Comparison of ENCODE assay signal across 8 cellular contexts in the genomic region with DNA sequence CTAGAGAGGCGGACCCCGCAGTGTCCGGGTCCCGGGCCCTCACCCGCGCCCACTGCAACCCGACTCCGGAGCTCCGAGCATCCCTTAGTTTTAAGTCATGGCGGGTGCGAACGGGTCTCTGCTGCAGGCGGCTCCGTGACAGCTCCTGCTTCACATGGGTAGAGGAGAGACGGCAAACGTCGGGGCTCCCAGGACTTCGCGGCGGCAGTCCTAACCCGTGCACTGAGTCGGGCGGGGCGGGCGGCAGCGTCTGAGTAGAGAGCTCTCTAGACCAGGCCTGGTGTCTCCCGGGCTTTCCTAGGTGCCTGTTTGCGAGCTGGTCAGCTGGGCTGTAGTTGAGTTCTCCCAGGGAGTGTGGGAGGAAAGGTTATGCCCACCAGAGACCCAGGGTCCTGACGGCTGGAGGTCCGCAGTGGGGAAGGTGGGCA. TPM values are rescaled to one million over a fixed set of nuclear protein-coding genes. Genes with fewer than 3 reads are reported as not detected.
DNase-seq lines count a peak whose midpoint lies in the region; ATAC-seq, FAIRE-seq and TF ChIP-seq lines count a peak whose summit lies in the region.

No MANE protein-coding gene starts in this region.

- CTCF ChIA-PET in K562 (lab: Yijun Ruan, JAX; ENCODE audit: low intra/inter-chr PET ratio): interaction anchor here (1.4 kb wide), 1 partner anchor 25 kb away, joined by 5 read pairs; no protein-coding TSS in a partner anchor

- ATAC-seq in HG03135 (IDR thresholded peaks at IDR 0.05; ENCODE audit: unreplicated experiment): peak; percentile 8
- peak; percentile 29 for ATAC-seq in K562
- ATAC-seq in memory B cell (ENCODE audit: low read depth): peak; percentile 26
- ATAC-seq in HG03432 (IDR thresholded peaks at IDR 0.05; ENCODE audit: unreplicated experiment): no peak

- peak overlapping the region; percentile 91 for H3K4me2 ChIP-seq in K562 (ENCODE audit: insufficient read depth, low read length)

- WGBS in K562 (ENCODE audit: insufficient coverage, low coverage, missing lambda C conversion rate): 5% methylated on average over 17 of the region's 30 CpGs

- TF ChIP-seq RAD21 in K562 (CRISPR knock-in tag; conservative IDR thresholded peaks at IDR 0.05 in 1 of 2, IDR thresholded peaks at IDR 0.05 in 1 of 2): no peak

- H3K36me3 ChIP-seq in K562 (ENCODE audit: control insufficient read depth, insufficient read depth, low read length): peaks cover 46% of the 10 kb centered on the region; the same call in 1 of the 3 replicates

- FAIRE-seq in K562 (lab: Jason Lieb, UNC): no peak

- no peak for TF ChIP-seq EP300 in K562 (IDR thresholded peaks at IDR 0.05; ENCODE audit: low read length)

- no peaks in the 10 kb centered on the region for H3K27me3 ChIP-seq in K562 (ENCODE audit: control insufficient read depth in 2 of 2, insufficient read depth in 2 of 2, low read length in 2 of 2)

- H3K4me1 ChIP-seq in K562 (replicated peaks in 1 of 2; ENCODE audit: control insufficient read depth in 2 of 2, insufficient read depth in 2 of 2, low read length in 2 of 2): peaks cover 8 to 55% of the 10 kb centered on the region in 2 experiments; a peak in 4 of 5 replicates

- no TSS peak for BruUV-seq in K562 (replicated peaks; lab: Mats Ljungman, UMichigan)

- H3K4me1 Mint-ChIP-seq in memory B cell: peaks cover 13% of the 10 kb centered on the region

- no peaks in the 10 kb centered on the region for H3K9me3 Mint-ChIP-seq in memory B cell

- no peaks in the 10 kb centered on the region for H3K27me3 Mint-ChIP-seq in memory B cell

- H3K9me3 ChIP-seq in K562 (replicated peaks; ENCODE audit: control insufficient read depth, insufficient read depth, low read depth, low read length): no peaks in the 10 kb centered on the region

- POLR2A ChIA-PET in K562 (lab: Yijun Ruan, JAX): interaction anchor here (0.6 to 3.2 kb wide), 8 partner anchors 9 to 467 kb away, joined by 3 to 24 read pairs (median 6); a partner anchor contains a TSS

- DNase-seq in AG10803 (ENCODE audit: low read depth) (no peak), K562 (ENCODE audit: extremely low read depth in 1 of 4, low spot score in 3 of 4) (peak in 1 of 4 experiments; percentile 35), memory B cell (ENCODE audit: low spot score in 2 of 2) (no peak)
- DNase-seq in NK-92 treated with Interleukin-12 subunit alpha and Interleukin-12 subunit beta, amount 100 ng/mL, for 24 hours (lab: John Stamatoyannopoulos, UW): no peak
- no peak for DNase-seq in activated CD8-positive, alpha-beta memory T cell treated with anti-CD3 and anti-CD28 coated beads for 24 hours
- DNase-seq in stimulated activated naive CD4-positive, alpha-beta T cell (lab: John Stamatoyannopoulos, UW): no peak

- no peak for TF ChIP-seq POLR2A in K562 (conservative IDR thresholded peaks at IDR 0.05)

- H3K4me3 Mint-ChIP-seq in memory B cell: peak overlapping the region; percentile 90

- H3K9me1 ChIP-seq in K562 (ENCODE audit: control insufficient read depth, insufficient read depth, low read length): no peaks in the 10 kb centered on the region

- no peak for TF ChIP-seq CTCF in AG10803 (conservative IDR thresholded peaks at IDR 0.05; ENCODE audit: low read length)
- no peak for TF ChIP-seq CTCF in K562 (IDR thresholded peaks at IDR 0.05 in 2 of 3, conservative IDR thresholded peaks at IDR 0.05 in 1 of 3; ENCODE audit: insufficient read depth in 2 of 3, low read depth in 1 of 3, low read length in 3 of 3)

- H3K4me3 ChIP-seq in AG10803 (ENCODE audit: low read length) (peak overlapping the region; percentile 89), K562 (peak overlapping the region; percentile 99)

- H3K36me3 Mint-ChIP-seq in memory B cell: peaks cover 7% of the 10 kb centered on the region

- H3K27ac Mint-ChIP-seq in memory B cell: no peak overlapping the region

- H3K79me2 ChIP-seq in K562 (ENCODE audit: control insufficient read depth, insufficient read depth, low read length): peaks cover 20% of the 10 kb centered on the region

- peak overlapping the region; percentile 43; the same call in 1 of the 3 replicates for H3K27ac ChIP-seq in K562 (ENCODE audit: extremely low read depth, low read depth, low read length)

- peak overlapping the region; percentile 72 to 90 for H3K9ac ChIP-seq in K562 (ENCODE audit: insufficient read depth in 1 of 2, low read depth in 2 of 2, low read length in 2 of 2)

- intact Hi-C loops in K562 (cut with micrococcal nuclease): no loop called here

- in situ Hi-C loops in K562 (cut with MboI): no loop called here

- H2AFZ ChIP-seq in K562 (ENCODE audit: low read depth, low read length): peak overlapping the region; percentile 95

- H4K20me1 ChIP-seq in K562 (replicated peaks; ENCODE audit: control insufficient read depth, insufficient read depth, low read length): no peaks in the 10 kb centered on the region

RNA-seq across cellular contexts. Expression of a gene that starts 0.3 kb away (rescaled TPM):
- total RNA-seq in K562 (2011; cell fraction: chromatin; rRNA removed; ENCODE audit: low replicate concordance): 274 and 710 TPM in 2 replicates
- total RNA-seq in K562 (2011; cell fraction: nucleolus; rRNA removed): 311 and 338 TPM in 2 replicates
- total RNA-seq in K562 (2011; cell fraction: nucleoplasm; rRNA removed): 244 and 254 TPM in 2 replicates
- total RNA-seq in K562 (2014; rRNA removed) (20.3 and 28.1 TPM in 2 replicates), K562 (2014; rRNA removed; fragmentation: Illumina TruSeq; extraction: Trizol) (15.0 and 20.1 TPM in 2 replicates), K562 (2015; rRNA removed; fragmentation: Illumina TruSeq; extraction: Trizol) (16.6 and 19.6 TPM in 2 replicates), K562 (2021) (65.8 and 68.1 TPM in 2 replicates)
- polyA plus RNA-seq in K562 (2011; rRNA removed) (15.5 and 35.5 TPM in 2 replicates), K562 (2014; fragmentation: Illumina TruSeq; extraction: Trizol) (27.8 and 35.8 TPM in 2 replicates), K562 (2014; fragmentation: Nextera tagmentation; extraction: Ambion mirVana) (1 to 10 TPM; 1.3 to 2.3 TPM), K562 (2014; rRNA removed) (32.0 and 35.2 TPM in 2 replicates)
- 21.9 and 33.6 TPM in 2 replicates for polyA plus RNA-seq in K562 (2011; cell fraction: cytosol; rRNA removed)
- 157 and 220 TPM in 2 replicates for polyA plus RNA-seq in K562 (2011; cell fraction: nucleus; rRNA removed)
- 46.9 and 75.1 TPM in 2 replicates for polyA plus RNA-seq in K562 (2012)
- 41.8 and 43.8 TPM in 2 replicates for polyA minus RNA-seq in K562 (2011; rRNA and poly(A)+ RNA removed)
- polyA minus RNA-seq in K562 (2011; cell fraction: cytosol; rRNA and poly(A)+ RNA removed): 49.2 and 80.8 TPM in 2 replicates
- 48.9 and 58.8 TPM in 2 replicates for polyA minus RNA-seq in K562 (2011; cell fraction: nucleus; rRNA and poly(A)+ RNA removed)

RNA-seq across cellular contexts. Expression of a gene that starts 0.5 kb away (rescaled TPM):
- 7.3 and 19.8 TPM in 2 replicates for total RNA-seq in K562 (2011; cell fraction: chromatin; rRNA removed; ENCODE audit: low replicate concordance)
- 25.7 and 29.0 TPM in 2 replicates for total RNA-seq in K562 (2011; cell fraction: nucleolus; rRNA removed)
- 12.0 and 20.0 TPM in 2 replicates for total RNA-seq in K562 (2011; cell fraction: nucleoplasm; rRNA removed)
- total RNA-seq in K562 (2014; rRNA removed) (58.8 and 76.7 TPM in 2 replicates), K562 (2014; rRNA removed; fragmentation: Illumina TruSeq; extraction: Trizol) (3.6 and 6.7 TPM in 2 replicates), K562 (2015; rRNA removed; fragmentation: Illumina TruSeq; extraction: Trizol) (27.9 and 30.6 TPM in 2 replicates), K562 (2021) (43.5 and 54.2 TPM in 2 replicates)
- polyA plus RNA-seq in K562 (2011; rRNA removed) (17.6 and 27.0 TPM in 2 replicates), K562 (2014; fragmentation: Illumina TruSeq; extraction: Trizol) (11.4 and 20.2 TPM in 2 replicates), K562 (2014; fragmentation: Nextera tagmentation; extraction: Ambion mirVana) (1 to 10 TPM; 1.1 to 4.7 TPM), K562 (2014; rRNA removed) (45.0 and 52.8 TPM in 2 replicates)
- 49.2 and 100 TPM in 2 replicates for polyA plus RNA-seq in K562 (2011; cell fraction: cytosol; rRNA removed)
- polyA plus RNA-seq in K562 (2011; cell fraction: nucleus; rRNA removed): 20.3 and 30.8 TPM in 2 replicates
- 27.8 and 29.2 TPM in 2 replicates for polyA plus RNA-seq in K562 (2012)
- polyA minus RNA-seq in K562 (2011; rRNA and poly(A)+ RNA removed): 5.4 and 8.8 TPM in 2 replicates
- 14.4 and 19.7 TPM in 2 replicates for polyA minus RNA-seq in K562 (2011; cell fraction: cytosol; rRNA and poly(A)+ RNA removed)
- 7.1 TPM in 2 replicates for polyA minus RNA-seq in K562 (2011; cell fraction: nucleus; rRNA and poly(A)+ RNA removed)

RNA-seq across cellular contexts. Expression of a gene that starts 21.4 kb away (rescaled TPM):
- 6.2 and 27.3 TPM in 2 replicates for total RNA-seq in K562 (2011; cell fraction: chromatin; rRNA removed; ENCODE audit: low replicate concordance)
- total RNA-seq in K562 (2011; cell fraction: nucleolus; rRNA removed): 16.4 and 21.7 TPM in 2 replicates
- total RNA-seq in K562 (2011; cell fraction: nucleoplasm; rRNA removed): 7.1 and 12.7 TPM in 2 replicates
- 23.4 and 34.2 TPM in 2 replicates for total RNA-seq in K562 (2014; rRNA removed)
- 2.0 and 2.6 TPM in 2 replicates for total RNA-seq in K562 (2014; rRNA removed; fragmentation: Illumina TruSeq; extraction: Trizol)
- total RNA-seq in K562 (2015; rRNA removed; fragmentation: Illumina TruSeq; extraction: Trizol): 11.2 and 12.9 TPM in 2 replicates
- total RNA-seq in K562 (2021): 42.0 and 44.1 TPM in 2 replicates
- 12.5 and 16.4 TPM in 2 replicates for polyA plus RNA-seq in K562 (2011; rRNA removed)
- 20.6 and 61.9 TPM in 2 replicates for polyA plus RNA-seq in K562 (2011; cell fraction: cytosol; rRNA removed)
- 19.3 and 38.5 TPM in 2 replicates for polyA plus RNA-seq in K562 (2011; cell fraction: nucleus; rRNA removed)
- polyA plus RNA-seq in K562 (2012): 22.8 and 27.9 TPM in 2 replicates
- polyA plus RNA-seq in K562 (2014; fragmentation: Illumina TruSeq; extraction: Trizol): 8.5 and 24.9 TPM in 2 replicates
- under 1 TPM; 0.15 to 0.38 TPM for polyA plus RNA-seq in K562 (2014; fragmentation: Nextera tagmentation; extraction: Ambion mirVana)
- polyA plus RNA-seq in K562 (2014; rRNA removed): 29.4 and 29.5 TPM in 2 replicates
- 2.7 and 6.3 TPM in 2 replicates for polyA minus RNA-seq in K562 (2011; rRNA and poly(A)+ RNA removed)
- polyA minus RNA-seq in K562 (2011; cell fraction: cytosol; rRNA and poly(A)+ RNA removed): 21.2 and 23.6 TPM in 2 replicates
- polyA minus RNA-seq in K562 (2011; cell fraction: nucleus; rRNA and poly(A)+ RNA removed): 7.3 and 8.8 TPM in 2 replicates

RNA-seq across cellular contexts. Expression of a gene that starts 28.5 kb away (rescaled TPM):
- total RNA-seq in K562 (2011; cell fraction: chromatin; rRNA removed; ENCODE audit: low replicate concordance): 1.9 TPM in 1 of 2 replicates, not detected in the other
- total RNA-seq in K562 (2011; cell fraction: nucleolus; rRNA removed): 7.1 and 10.2 TPM in 2 replicates
- total RNA-seq in K562 (2011; cell fraction: nucleoplasm; rRNA removed): 1.8 and 2.1 TPM in 2 replicates
- total RNA-seq in K562 (2014; rRNA removed) (2.6 and 4.2 TPM in 2 replicates), K562 (2014; rRNA removed; fragmentation: Illumina TruSeq; extraction: Trizol) (not detected in 2 replicates), K562 (2015; rRNA removed; fragmentation: Illumina TruSeq; extraction: Trizol) (0.14 and 0.23 TPM in 2 replicates), K562 (2021) (3.1 and 4.6 TPM in 2 replicates)
- polyA plus RNA-seq in K562 (2011; rRNA removed) (0.31 and 0.32 TPM in 2 replicates), K562 (2014; fragmentation: Illumina TruSeq; extraction: Trizol) (not detected in 2 replicates), K562 (2014; fragmentation: Nextera tagmentation; extraction: Ambion mirVana) (not detected), K562 (2014; rRNA removed) (0.85 and 4.0 TPM in 2 replicates)
- 0.90 and 6.1 TPM in 2 replicates for polyA plus RNA-seq in K562 (2011; cell fraction: cytosol; rRNA removed)
- polyA plus RNA-seq in K562 (2011; cell fraction: nucleus; rRNA removed): 0.66 and 1.5 TPM in 2 replicates
- 1.6 and 1.8 TPM in 2 replicates for polyA plus RNA-seq in K562 (2012)
- not detected in 2 replicates for polyA minus RNA-seq in K562 (2011; rRNA and poly(A)+ RNA removed)
- 1.4 and 2.0 TPM in 2 replicates for polyA minus RNA-seq in K562 (2011; cell fraction: cytosol; rRNA and poly(A)+ RNA removed)
- polyA minus RNA-seq in K562 (2011; cell fraction: nucleus; rRNA and poly(A)+ RNA removed): 0.67 and 1.3 TPM in 2 replicates

RNA-seq across cellular contexts. Expression of a gene that starts 38.5 kb away (rescaled TPM):
- 32.9 and 115 TPM in 2 replicates for total RNA-seq in K562 (2011; cell fraction: chromatin; rRNA removed; ENCODE audit: low replicate concordance)
- total RNA-seq in K562 (2011; cell fraction: nucleolus; rRNA removed): 90.6 and 99.4 TPM in 2 replicates
- total RNA-seq in K562 (2011; cell fraction: nucleoplasm; rRNA removed): 37.9 and 42.6 TPM in 2 replicates
- 39.7 and 50.2 TPM in 2 replicates for total RNA-seq in K562 (2014; rRNA removed)
- total RNA-seq in K562 (2014; rRNA removed; fragmentation: Illumina TruSeq; extraction: Trizol): 9.7 and 11.1 TPM in 2 replicates
- 29.6 and 33.6 TPM in 2 replicates for total RNA-seq in K562 (2015; rRNA removed; fragmentation: Illumina TruSeq; extraction: Trizol)
- 114 and 115 TPM in 2 replicates for total RNA-seq in K562 (2021)
- 17.1 and 28.0 TPM in 2 replicates for polyA plus RNA-seq in K562 (2011; rRNA removed)
- polyA plus RNA-seq in K562 (2011; cell fraction: cytosol; rRNA removed): 35.0 and 75.6 TPM in 2 replicates
- 103 and 165 TPM in 2 replicates for polyA plus RNA-seq in K562 (2011; cell fraction: nucleus; rRNA removed)
- polyA plus RNA-seq in K562 (2012): 40.3 and 76.1 TPM in 2 replicates
- 30.3 and 61.9 TPM in 2 replicates for polyA plus RNA-seq in K562 (2014; fragmentation: Illumina TruSeq; extraction: Trizol)
- under 1 TPM; 0.11 to 0.39 TPM for polyA plus RNA-seq in K562 (2014; fragmentation: Nextera tagmentation; extraction: Ambion mirVana)
- polyA plus RNA-seq in K562 (2014; rRNA removed): 77.4 and 97.5 TPM in 2 replicates
- 6.6 and 10.0 TPM in 2 replicates for polyA minus RNA-seq in K562 (2011; rRNA and poly(A)+ RNA removed)
- polyA minus RNA-seq in K562 (2011; cell fraction: cytosol; rRNA and poly(A)+ RNA removed): 41.5 and 59.8 TPM in 2 replicates
- 23.7 and 27.3 TPM in 2 replicates for polyA minus RNA-seq in K562 (2011; cell fraction: nucleus; rRNA and poly(A)+ RNA removed)
